30 cellular contexts compared by ENCODE assay signal in genomic region chr17:52724578-52724977, GRCh38.
DNase-seq lines count a peak whose midpoint lies in the region; ATAC-seq and TF ChIP-seq lines count a peak whose summit lies in the region.
"Had no signal": no experiment of that assay in that cellular context is flagged by ENCODE, and none has a peak within 500 bp of the region (broad histone marks: within the 10 kb centered on the region; RNA-seq: fewer than 3 reads in every experiment).

No MANE protein-coding gene starts in this region.

- no peaks in the 10 kb centered on the region for H3K79me2 ChIP-seq in mesendoderm (ENCODE audit: control insufficient read depth, insufficient read depth, low read length)

- H3K9ac ChIP-seq in endodermal cell (ENCODE audit: extremely low read depth, low read length, poor library complexity, severe bottlenecking) (no peak overlapping the region), mesendoderm (ENCODE audit: low read length) (no peak overlapping the region)
- H3K9ac ChIP-seq: BLaER1; BLaER1 treated with 17β-estradiol and CSF1 and Interleukin-3, amounts not matched to agents 10 nM and 100 nM had no signal

- no peaks in the 10 kb centered on the region for H3K27me3 Mint-ChIP-seq in endodermal cell (ENCODE audit: insufficient read depth)
- H3K27me3 Mint-ChIP-seq: B cell; CD4-positive, alpha-beta memory T cell; CD4-positive, alpha-beta T cell; CD4-positive, CD25-positive, alpha-beta regulatory T cell; CD8-positive, alpha-beta memory T cell had no signal

- no peak overlapping the region for H3K23ac ChIP-seq in mesendoderm (ENCODE audit: low read length)

- no peaks in the 10 kb centered on the region for H3K9me3 Mint-ChIP-seq in endodermal cell
- H3K9me3 Mint-ChIP-seq: CD4-positive, alpha-beta T cell; CD4-positive, CD25-positive, alpha-beta regulatory T cell; CD8-positive, alpha-beta T cell had no signal

- no peak for ATAC-seq in HG03342 (IDR thresholded peaks at IDR 0.05; ENCODE audit: unreplicated experiment)
- ATAC-seq: A549; CD8-positive, alpha-beta T cell had no signal

- peak; percentile 53 for DNase-seq in endodermal cell
- peak; percentile 73 for DNase-seq in mesendoderm
- no peak for DNase-seq in GM19238 (ENCODE audit: insufficient read length, low spot score)
- DNase-seq: 8988T; ACHN; AML-193; BE2C; C1 segment of cervical spinal cord; Caco-2; Calu3; CD4-positive, alpha-beta memory T cell; CD4-positive, alpha-beta T cell; CD4-positive, CD25-positive, alpha-beta regulatory T cell; CD8-positive, alpha-beta memory T cell; CD8-positive, alpha-beta T cell; COR-L47; DMS 273 treated with DMSO at 0.1 percent for 48 hours; DMS153; DMS79; DMS79 treated with DMSO at 0.1 percent for 48 hours; DND-41; EL had no signal

- H3K4me3 ChIP-seq in endodermal cell (ENCODE audit: low read length) (no peak overlapping the region), mesendoderm (ENCODE audit: low read length) (no peak overlapping the region)
- H3K4me3 ChIP-seq: A549; BLaER1; BLaER1 treated with 17β-estradiol and CSF1 and Interleukin-3, amounts not matched to agents 10 nM and 100 nM had no signal

- H3K27ac Mint-ChIP-seq in endodermal cell, result no peak overlapping the region
- H3K27ac Mint-ChIP-seq: B cell; CD4-positive, alpha-beta memory T cell; CD4-positive, alpha-beta T cell; CD4-positive, CD25-positive, alpha-beta regulatory T cell; CD8-positive, alpha-beta memory T cell; CD8-positive, alpha-beta T cell had no signal

- no peaks in the 10 kb centered on the region for H3K79me1 ChIP-seq in mesendoderm (ENCODE audit: low read length)

- H3K4me1 ChIP-seq in endodermal cell (ENCODE audit: control insufficient read depth, insufficient read depth, low read length) (no peaks in the 10 kb centered on the region), mesendoderm (ENCODE audit: control insufficient read depth, low read depth, low read length) (peaks cover 2% of the 10 kb centered on the region)
- H3K4me1 ChIP-seq: A549; BLaER1; BLaER1 treated with 17β-estradiol and CSF1 and Interleukin-3, amounts not matched to agents 10 nM and 100 nM; Caco-2 had no signal

- no peaks in the 10 kb centered on the region for H3K36me3 Mint-ChIP-seq in endodermal cell (ENCODE audit: low read depth)
- H3K36me3 Mint-ChIP-seq: CD14-positive monocyte; CD4-positive, alpha-beta memory T cell; CD4-positive, CD25-positive, alpha-beta regulatory T cell; CD8-positive, alpha-beta memory T cell; CD8-positive, alpha-beta T cell had no signal

- peaks cover 16% of the 10 kb centered on the region for H3K4me1 Mint-ChIP-seq in endodermal cell
- H3K4me1 Mint-ChIP-seq: B cell; CD14-positive monocyte; CD4-positive, alpha-beta memory T cell; CD4-positive, CD25-positive, alpha-beta regulatory T cell; CD8-positive, alpha-beta memory T cell had no signal

- no peaks in the 10 kb centered on the region for H3K9me3 ChIP-seq in endodermal cell (ENCODE audit: control insufficient read depth, low read length)
- H3K9me3 ChIP-seq: BE2C; BLaER1; BLaER1 treated with 17β-estradiol and CSF1 and Interleukin-3, amounts not matched to agents 10 nM and 100 nM; Caco-2 had no signal

- H2AK5ac ChIP-seq in mesendoderm (ENCODE audit: low read length), result no peak overlapping the region

- no peak overlapping the region for H2BK120ac ChIP-seq in mesendoderm (ENCODE audit: low read depth, low read length)

- no peak overlapping the region for H2BK15ac ChIP-seq in mesendoderm (replicated peaks; ENCODE audit: low read depth)

- no peaks in the 10 kb centered on the region for H3K36me3 ChIP-seq in endodermal cell (ENCODE audit: control insufficient read depth, insufficient read depth, low read length)
- no peaks in the 10 kb centered on the region for H3K36me3 ChIP-seq in mesendoderm (ENCODE audit: control insufficient read depth, insufficient read depth, low read length)
- H3K36me3 ChIP-seq: BE2C; BLaER1; BLaER1 treated with 17β-estradiol and CSF1 and Interleukin-3, amounts not matched to agents 10 nM and 100 nM had no signal

- no peak overlapping the region for H4K8ac ChIP-seq in mesendoderm (ENCODE audit: low read depth, low read length)

- H3K4me3 Mint-ChIP-seq in endodermal cell, result no peak overlapping the region
- H3K4me3 Mint-ChIP-seq: B cell; CD14-positive monocyte; CD4-positive, alpha-beta memory T cell; CD4-positive, alpha-beta T cell; CD4-positive, CD25-positive, alpha-beta regulatory T cell; CD8-positive, alpha-beta memory T cell; CD8-positive, alpha-beta T cell had no signal

- no peak overlapping the region for H3K56ac ChIP-seq in mesendoderm (ENCODE audit: low read length)

- no peak overlapping the region for H3K18ac ChIP-seq in mesendoderm (ENCODE audit: low read length)

- H3K4ac ChIP-seq in mesendoderm (ENCODE audit: low read depth, low read length), result no peak overlapping the region

- no peak overlapping the region for H2BK5ac ChIP-seq in mesendoderm (ENCODE audit: low read length)

- no peak for TF ChIP-seq CTCF in endodermal cell (conservative IDR thresholded peaks at IDR 0.05)

- WGBS in endodermal cell (ENCODE audit: insufficient coverage in 1 of 2, insufficient read length in 1 of 2), 2 experiments, result 43 to 55% methylated on average over 2 to 3 of the region's 3 CpGs
- WGBS in mesendoderm (ENCODE audit: extremely low coverage, insufficient coverage, low lambda C conversion rate), result no CpG with 5 or more reads among the region's 3 CpGs

- H3K4me2 ChIP-seq in mesendoderm (ENCODE audit: low read length), result no peak overlapping the region
- H3K4me2 ChIP-seq: A549; BLaER1; BLaER1 treated with 17β-estradiol and CSF1 and Interleukin-3, amounts not matched to agents 10 nM and 100 nM had no signal

- H3K27me3 ChIP-seq in endodermal cell (ENCODE audit: control insufficient read depth, insufficient read depth, low read length, poor library complexity, severe bottlenecking) (no peaks in the 10 kb centered on the region), mesendoderm (ENCODE audit: insufficient read depth, low read length, poor library complexity) (no peaks in the 10 kb centered on the region)
- H3K27me3 ChIP-seq: BE2C; BLaER1; BLaER1 treated with 17β-estradiol and CSF1 and Interleukin-3, amounts not matched to agents 10 nM and 100 nM had no signal

- H3K27ac ChIP-seq in endodermal cell (ENCODE audit: low read depth, low read length), result no peak overlapping the region
- H3K27ac ChIP-seq in mesendoderm (ENCODE audit: low read depth, low read length), result no peak overlapping the region
- H3K27ac ChIP-seq: 22Rv1; A549; BLaER1; BLaER1 treated with 17β-estradiol and CSF1 and Interleukin-3, amounts not matched to agents 10 nM and 100 nM; C4-2B had no signal

- H4K5ac ChIP-seq in mesendoderm (ENCODE audit: low read length), result no peak overlapping the region
